27 cellular contexts compared by ENCODE assay signal in the genomic region with DNA sequence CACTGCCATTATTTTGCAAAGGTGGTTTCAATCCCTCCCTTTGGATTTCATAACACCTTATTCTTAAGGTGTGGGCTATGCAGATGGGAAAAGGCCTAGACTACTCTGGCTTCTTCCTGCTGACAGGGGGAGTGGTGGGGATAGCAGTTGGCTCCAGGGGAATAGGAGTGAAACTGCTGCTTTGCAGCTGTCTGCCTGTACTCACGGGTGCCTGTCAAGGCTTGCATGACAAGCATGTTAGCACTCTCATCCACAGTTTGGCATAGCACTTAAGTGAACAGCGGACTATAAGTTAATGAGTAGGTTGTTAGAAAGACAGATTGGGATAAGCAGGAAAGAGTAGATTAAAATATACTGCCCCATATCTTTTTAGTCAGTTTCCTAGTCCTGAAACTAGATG.
A peak's percentile ranks its signal among the peaks of the same experiment; 100 is the strongest.
DNase-seq lines count a peak whose midpoint lies in the region; ATAC-seq lines count a peak whose summit lies in the region.
"Had no signal": no experiment of that assay in that cellular context is flagged by ENCODE, and none has a peak within 500 bp of the region (broad histone marks: within the 10 kb centered on the region; RNA-seq: fewer than 3 reads in every experiment).

No MANE protein-coding gene starts in this region.

- peaks cover 45% of the 10 kb centered on the region for H3K4me1 ChIP-seq in BLaER1
- H3K4me1 ChIP-seq: breast epithelium, colonic mucosa, psoas muscle, stomach, tibial artery had no signal

- no peak for ATAC-seq in HG03460 (IDR thresholded peaks at IDR 0.05; ENCODE audit: unreplicated experiment)
- no peak for ATAC-seq in HG03457 (IDR thresholded peaks at IDR 0.05; ENCODE audit: unreplicated experiment)
- ATAC-seq: psoas muscle had no signal

- peak overlapping the region; percentile 25 for H3K27ac ChIP-seq in BLaER1
- H3K27ac ChIP-seq in epithelial cell of prostate = no peak overlapping the region
- H3K27ac ChIP-seq: breast epithelium, colonic mucosa, neutrophil, psoas muscle, stomach, tibial artery, VCaP had no signal

- peak overlapping the region; percentile 55 for H3K4me2 ChIP-seq in BLaER1

- H3K9me3 ChIP-seq in BLaER1 = peaks cover 58% of the 10 kb centered on the region
- H3K9me3 ChIP-seq: breast epithelium, colonic mucosa, neutrophil, psoas muscle, stomach had no signal

- peak; percentile 56 for DNase-seq in DMS 273 (lab: John Stamatoyannopoulos, UW; ENCODE audit: unreplicated experiment)
- peak; percentile 94 for DNase-seq in NCI-H2171 treated with DMSO at 0.1 percent for 48 hours (lab: John Stamatoyannopoulos, UW)
- DNase-seq in epithelial cell of prostate (ENCODE audit: low read depth, low spot score) = peak; percentile 16
- no peak for DNase-seq in COLO668 (lab: John Stamatoyannopoulos, UW; ENCODE audit: unreplicated experiment)
- DNase-seq: activated CD4-positive, alpha-beta T cell treated with anti-CD3 and anti-CD28 coated beads, Interleukin-2, amount 10 ng/mL, durations not matched to agents 7 days and 5 days; activated naive CD4-positive, alpha-beta T cell treated with anti-CD3 and anti-CD28 coated beads for 36 hours; activated T-cell treated with anti-CD3 and anti-CD28 coated beads, Interleukin-2, amount 50 U/mL, for 48 hours; CD4-positive, alpha-beta memory T cell; colonic mucosa; DMS153; GDM1; GOT3; KG1; kidney glomerular epithelial cell; NCI-H2029 treated with DMSO at 0.1 percent for 48 hours; NCI-H526; psoas muscle; RPMI8226; stimulated activated CD8-positive, alpha-beta memory T cell treated with anti-CD3 and anti-CD28 coated beads, Interleukin-4, amount 100 ng/mL, for 48 hours; stomach; tibial artery had no signal

- H3K4me3 ChIP-seq in BLaER1 = no peak overlapping the region
- H3K4me3 ChIP-seq: breast epithelium, colonic mucosa, psoas muscle, stomach, tibial artery had no signal

- H4K20me1 ChIP-seq in BLaER1 = no peaks in the 10 kb centered on the region

- peak overlapping the region; percentile 53 for H3K9ac ChIP-seq in BLaER1

- no peaks in the 10 kb centered on the region for H3K27me3 ChIP-seq in BLaER1
- H3K27me3 ChIP-seq: breast epithelium, colonic mucosa, neutrophil, stomach, tibial artery had no signal

- no peaks in the 10 kb centered on the region for H3K36me3 ChIP-seq in BLaER1
- H3K36me3 ChIP-seq: breast epithelium, colonic mucosa, neutrophil, stomach, tibial artery had no signal
